Comparison of ENCODE assay signal across 8 cellular contexts in the genomic region with DNA sequence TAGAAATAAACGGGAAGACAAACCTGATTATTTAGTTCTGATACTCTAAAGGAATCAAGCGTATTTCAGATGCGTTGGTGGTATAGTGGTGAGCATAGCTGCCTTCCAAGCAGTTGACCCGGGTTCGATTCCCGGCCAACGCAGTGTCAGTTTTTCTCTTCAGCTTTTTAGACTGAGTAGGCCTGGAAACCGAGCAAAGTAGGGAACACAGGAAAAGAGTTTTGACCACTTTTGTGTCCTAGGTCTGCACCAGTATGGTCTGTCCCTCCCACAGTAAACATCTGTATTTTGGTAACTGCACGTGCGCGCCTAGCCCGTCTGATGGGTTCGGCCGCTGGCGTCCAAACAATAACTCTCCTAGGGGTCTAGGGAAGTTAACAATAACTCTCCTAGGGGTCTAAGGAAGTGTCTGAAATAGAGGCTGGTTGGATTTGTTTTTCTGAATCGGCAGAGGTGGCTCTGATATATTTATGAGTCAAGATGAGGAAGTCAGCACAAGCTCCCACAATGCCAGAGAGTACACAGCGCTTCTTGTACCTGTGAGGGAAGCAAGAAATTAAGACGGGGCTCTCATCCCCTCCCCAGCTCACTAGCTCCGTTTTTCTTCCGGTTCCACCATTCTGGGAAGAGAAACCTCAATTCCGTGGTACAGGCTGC. TPM values are rescaled to one million over a fixed set of nuclear protein-coding genes. Genes with fewer than 3 reads are reported as not detected.
DNase-seq lines count a peak whose midpoint lies in the region; ATAC-seq and TF ChIP-seq lines count a peak whose summit lies in the region.

No MANE protein-coding gene starts in this region.

- no peaks in the 10 kb centered on the region for H3K4me1 ChIP-seq in lung (ENCODE audit: control insufficient read depth in 2 of 2, insufficient read depth in 2 of 2, low read length in 2 of 2)

- no peaks in the 10 kb centered on the region for H3K36me3 ChIP-seq in lung (ENCODE audit: control insufficient read depth in 2 of 2, insufficient read depth in 2 of 2, low read length in 2 of 2)

- DNase-seq in GF-D8 (lab: John Stamatoyannopoulos, UW) (peak; percentile 70), NCI-H69 (lab: John Stamatoyannopoulos, UW) (peak; percentile 91), dermis microvascular lymphatic vessel endothelial cell (ENCODE audit: low read depth in 2 of 2) (peak; percentile 81 to 82), lung (ENCODE audit: low spot score) (peak; percentile 80), iPS-NIHi7 (ENCODE audit: extremely low spot score) (no peak)
- DNase-seq in activated CD4-positive, alpha-beta T cell treated with anti-CD3 and anti-CD28 coated beads, Interleukin-2, amount 50 U/mL, for 24 hours (ENCODE audit: low read depth in 1 of 2, low spot score in 1 of 2), result peak; percentile 70 to 83
- DNase-seq in stimulated activated CD4-positive, alpha-beta T cell treated with anti-CD3 and anti-CD28 coated beads, TNF-alpha, amount 100 ng/mL, for 1 hour (ENCODE audit: low read depth in 3 of 3, low spot score in 1 of 3), result peak in 2 of 3 donors; percentile 54 to 72

- no peaks in the 10 kb centered on the region for H3K9me3 ChIP-seq in lung (ENCODE audit: control insufficient read depth in 2 of 2, insufficient read depth in 1 of 2, low read length in 1 of 2)

- H3K4me3 ChIP-seq in lung, result peak overlapping the region; percentile 49

- H3K27ac ChIP-seq in lung (ENCODE audit: low read depth in 1 of 2, low read length in 1 of 2), result peak overlapping the region; percentile 80 to 94

- H3K27me3 ChIP-seq in lung (ENCODE audit: control insufficient read depth, insufficient read depth), result no peaks in the 10 kb centered on the region

- ATAC-seq in HG03175 (IDR thresholded peaks at IDR 0.05; ENCODE audit: unreplicated experiment) (peak; percentile 32), lung (ENCODE audit: insufficient read depth, low FRiP score) (peak; percentile 58)

- WGBS in lung, 2 donors, result 0 to 1% methylated on average over 21 of the region's 21 CpGs

- TF ChIP-seq CTCF in lung (IDR thresholded peaks at IDR 0.05; ENCODE audit: control extremely low read depth, extremely low read depth), result no peak

RNA-seq across cellular contexts. Expression of a gene that starts 15.6 kb away (rescaled TPM):
- total RNA-seq in dermis microvascular lymphatic vessel endothelial cell (not detected in 2 replicates), lung (not detected)
- not detected for polyA plus RNA-seq in lung

RNA-seq across cellular contexts. Expression of a gene that starts 40.7 kb away (rescaled TPM):
- total RNA-seq in dermis microvascular lymphatic vessel endothelial cell (47.5 and 53.2 TPM in 2 replicates), lung (1,000 to 10,000 TPM in 1 of 2 donors, 100 to 1,000 TPM in 1; 556 to 1,810 TPM)
- polyA plus RNA-seq in lung, result 100 to 1,000 TPM; 178 to 850 TPM

Comparison
In these comparisons a context has a peak if more than half of its experiments do, and no peak if none do; other contexts are left out.
1. RNA of a gene that starts 40.7 kb away (total RNA-seq): 556 to 1,810 TPM in lung; 47.5 to 53.2 TPM in dermis microvascular lymphatic vessel endothelial cell; every median in the first group is over 10 times any median in the second.